ENCODE assay signal across 2 cellular contexts in genomic region chr3:156148946-156149348, GRCh38.
TF ChIP-seq lines count a peak whose summit lies in the region.

No MANE protein-coding gene starts in this region.

TF ChIP-seq in GM23338, 12 proteins besides CTCF, POLR2A, EP300 and RAD21 (continued from another document):
- no peak for TF ChIP-seq ZNF114 (CRISPR knock-in tag; IDR thresholded peaks at IDR 0.05)
- no peak for TF ChIP-seq NANOG (IDR thresholded peaks at IDR 0.05; ENCODE audit: borderline replicate concordance)
- TF ChIP-seq ETS1 (IDR thresholded peaks at IDR 0.05), result no peak
- no peak for TF ChIP-seq CREB1 (CRISPR knock-in tag; IDR thresholded peaks at IDR 0.05; ENCODE audit: low read depth)
- TF ChIP-seq POLR2AphosphoS5 (IDR thresholded peaks at IDR 0.05; ENCODE audit: low read depth), result no peak
- no peak for TF ChIP-seq EZH2 (IDR thresholded peaks at IDR 0.05; ENCODE audit: low read depth, unreplicated experiment)
- no peak for TF ChIP-seq STAT1 (IDR thresholded peaks at IDR 0.05; ENCODE audit: unreplicated experiment)
- TF ChIP-seq EZH2phosphoT487 (IDR thresholded peaks at IDR 0.05; ENCODE audit: unreplicated experiment), result no peak
- TF ChIP-seq, protein P1, sequence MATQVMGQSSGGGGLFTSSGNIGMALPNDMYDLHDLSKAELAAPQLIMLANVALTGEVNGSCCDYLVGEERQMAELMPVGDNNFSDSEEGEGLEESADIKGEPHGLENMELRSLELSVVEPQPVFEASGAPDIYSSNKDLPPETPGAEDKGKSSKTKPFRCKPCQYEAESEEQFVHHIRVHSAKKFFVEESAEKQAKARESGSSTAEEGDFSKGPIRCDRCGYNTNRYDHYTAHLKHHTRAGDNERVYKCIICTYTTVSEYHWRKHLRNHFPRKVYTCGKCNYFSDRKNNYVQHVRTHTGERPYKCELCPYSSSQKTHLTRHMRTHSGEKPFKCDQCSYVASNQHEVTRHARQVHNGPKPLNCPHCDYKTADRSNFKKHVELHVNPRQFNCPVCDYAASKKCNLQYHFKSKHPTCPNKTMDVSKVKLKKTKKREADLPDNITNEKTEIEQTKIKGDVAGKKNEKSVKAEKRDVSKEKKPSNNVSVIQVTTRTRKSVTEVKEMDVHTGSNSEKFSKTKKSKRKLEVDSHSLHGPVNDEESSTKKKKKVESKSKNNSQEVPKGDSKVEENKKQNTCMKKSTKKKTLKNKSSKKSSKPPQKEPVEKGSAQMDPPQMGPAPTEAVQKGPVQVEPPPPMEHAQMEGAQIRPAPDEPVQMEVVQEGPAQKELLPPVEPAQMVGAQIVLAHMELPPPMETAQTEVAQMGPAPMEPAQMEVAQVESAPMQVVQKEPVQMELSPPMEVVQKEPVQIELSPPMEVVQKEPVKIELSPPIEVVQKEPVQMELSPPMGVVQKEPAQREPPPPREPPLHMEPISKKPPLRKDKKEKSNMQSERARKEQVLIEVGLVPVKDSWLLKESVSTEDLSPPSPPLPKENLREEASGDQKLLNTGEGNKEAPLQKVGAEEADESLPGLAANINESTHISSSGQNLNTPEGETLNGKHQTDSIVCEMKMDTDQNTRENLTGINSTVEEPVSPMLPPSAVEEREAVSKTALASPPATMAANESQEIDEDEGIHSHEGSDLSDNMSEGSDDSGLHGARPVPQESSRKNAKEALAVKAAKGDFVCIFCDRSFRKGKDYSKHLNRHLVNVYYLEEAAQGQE (IDR thresholded peaks at IDR 0.05; ENCODE audit: unreplicated experiment), result no peak
- TF ChIP-seq, protein P2, sequence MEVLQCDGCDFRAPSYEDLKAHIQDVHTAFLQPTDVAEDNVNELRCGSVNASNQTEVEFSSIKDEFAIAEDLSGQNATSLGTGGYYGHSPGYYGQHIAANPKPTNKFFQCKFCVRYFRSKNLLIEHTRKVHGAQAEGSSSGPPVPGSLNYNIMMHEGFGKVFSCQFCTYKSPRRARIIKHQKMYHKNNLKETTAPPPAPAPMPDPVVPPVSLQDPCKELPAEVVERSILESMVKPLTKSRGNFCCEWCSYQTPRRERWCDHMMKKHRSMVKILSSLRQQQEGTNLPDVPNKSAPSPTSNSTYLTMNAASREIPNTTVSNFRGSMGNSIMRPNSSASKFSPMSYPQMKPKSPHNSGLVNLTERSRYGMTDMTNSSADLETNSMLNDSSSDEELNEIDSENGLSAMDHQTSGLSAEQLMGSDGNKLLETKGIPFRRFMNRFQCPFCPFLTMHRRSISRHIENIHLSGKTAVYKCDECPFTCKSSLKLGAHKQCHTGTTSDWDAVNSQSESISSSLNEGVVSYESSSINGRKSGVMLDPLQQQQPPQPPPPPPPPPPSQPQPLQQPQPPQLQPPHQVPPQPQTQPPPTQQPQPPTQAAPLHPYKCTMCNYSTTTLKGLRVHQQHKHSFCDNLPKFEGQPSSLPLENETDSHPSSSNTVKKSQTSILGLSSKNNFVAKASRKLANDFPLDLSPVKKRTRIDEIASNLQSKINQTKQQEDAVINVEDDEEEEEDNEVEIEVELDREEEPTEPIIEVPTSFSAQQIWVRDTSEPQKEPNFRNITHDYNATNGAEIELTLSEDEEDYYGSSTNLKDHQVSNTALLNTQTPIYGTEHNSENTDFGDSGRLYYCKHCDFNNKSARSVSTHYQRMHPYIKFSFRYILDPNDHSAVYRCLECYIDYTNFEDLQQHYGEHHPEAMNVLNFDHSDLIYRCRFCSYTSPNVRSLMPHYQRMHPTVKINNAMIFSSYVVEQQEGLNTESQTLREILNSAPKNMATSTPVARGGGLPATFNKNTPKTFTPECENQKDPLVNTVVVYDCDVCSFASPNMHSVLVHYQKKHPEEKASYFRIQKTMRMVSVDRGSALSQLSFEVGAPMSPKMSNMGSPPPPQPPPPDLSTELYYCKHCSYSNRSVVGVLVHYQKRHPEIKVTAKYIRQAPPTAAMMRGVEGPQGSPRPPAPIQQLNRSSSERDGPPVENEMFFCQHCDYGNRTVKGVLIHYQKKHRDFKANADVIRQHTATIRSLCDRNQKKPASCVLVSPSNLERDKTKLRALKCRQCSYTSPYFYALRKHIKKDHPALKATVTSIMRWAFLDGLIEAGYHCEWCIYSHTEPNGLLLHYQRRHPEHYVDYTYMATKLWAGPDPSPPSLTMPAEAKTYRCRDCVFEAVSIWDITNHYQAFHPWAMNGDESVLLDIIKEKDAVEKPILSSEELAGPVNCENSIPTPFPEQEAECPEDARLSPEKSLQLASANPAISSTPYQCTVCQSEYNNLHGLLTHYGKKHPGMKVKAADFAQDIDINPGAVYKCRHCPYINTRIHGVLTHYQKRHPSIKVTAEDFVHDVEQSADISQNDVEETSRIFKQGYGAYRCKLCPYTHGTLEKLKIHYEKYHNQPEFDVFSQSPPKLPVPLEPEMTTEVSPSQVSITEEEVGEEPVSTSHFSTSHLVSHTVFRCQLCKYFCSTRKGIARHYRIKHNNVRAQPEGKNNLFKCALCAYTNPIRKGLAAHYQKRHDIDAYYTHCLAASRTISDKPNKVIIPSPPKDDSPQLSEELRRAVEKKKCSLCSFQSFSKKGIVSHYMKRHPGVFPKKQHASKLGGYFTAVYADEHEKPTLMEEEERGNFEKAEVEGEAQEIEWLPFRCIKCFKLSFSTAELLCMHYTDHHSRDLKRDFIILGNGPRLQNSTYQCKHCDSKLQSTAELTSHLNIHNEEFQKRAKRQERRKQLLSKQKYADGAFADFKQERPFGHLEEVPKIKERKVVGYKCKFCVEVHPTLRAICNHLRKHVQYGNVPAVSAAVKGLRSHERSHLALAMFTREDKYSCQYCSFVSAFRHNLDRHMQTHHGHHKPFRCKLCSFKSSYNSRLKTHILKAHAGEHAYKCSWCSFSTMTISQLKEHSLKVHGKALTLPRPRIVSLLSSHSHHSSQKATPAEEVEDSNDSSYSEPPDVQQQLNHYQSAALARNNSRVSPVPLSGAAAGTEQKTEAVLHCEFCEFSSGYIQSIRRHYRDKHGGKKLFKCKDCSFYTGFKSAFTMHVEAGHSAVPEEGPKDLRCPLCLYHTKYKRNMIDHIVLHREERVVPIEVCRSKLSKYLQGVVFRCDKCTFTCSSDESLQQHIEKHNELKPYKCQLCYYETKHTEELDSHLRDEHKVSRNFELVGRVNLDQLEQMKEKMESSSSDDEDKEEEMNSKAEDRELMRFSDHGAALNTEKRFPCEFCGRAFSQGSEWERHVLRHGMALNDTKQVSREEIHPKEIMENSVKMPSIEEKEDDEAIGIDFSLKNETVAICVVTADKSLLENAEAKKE (CRISPR knock-in tag; IDR thresholded peaks at IDR 0.05), result no peak

TF ChIP-seq in GM12878, 131 proteins besides CTCF, POLR2A, EP300 and RAD21 (continues in another document):
- TF ChIP-seq EZH2 (IDR thresholded peaks at IDR 0.05; ENCODE audit: borderline replicate concordance, control insufficient read depth, low read depth, low read length), result no peak
- TF ChIP-seq, protein P3, sequence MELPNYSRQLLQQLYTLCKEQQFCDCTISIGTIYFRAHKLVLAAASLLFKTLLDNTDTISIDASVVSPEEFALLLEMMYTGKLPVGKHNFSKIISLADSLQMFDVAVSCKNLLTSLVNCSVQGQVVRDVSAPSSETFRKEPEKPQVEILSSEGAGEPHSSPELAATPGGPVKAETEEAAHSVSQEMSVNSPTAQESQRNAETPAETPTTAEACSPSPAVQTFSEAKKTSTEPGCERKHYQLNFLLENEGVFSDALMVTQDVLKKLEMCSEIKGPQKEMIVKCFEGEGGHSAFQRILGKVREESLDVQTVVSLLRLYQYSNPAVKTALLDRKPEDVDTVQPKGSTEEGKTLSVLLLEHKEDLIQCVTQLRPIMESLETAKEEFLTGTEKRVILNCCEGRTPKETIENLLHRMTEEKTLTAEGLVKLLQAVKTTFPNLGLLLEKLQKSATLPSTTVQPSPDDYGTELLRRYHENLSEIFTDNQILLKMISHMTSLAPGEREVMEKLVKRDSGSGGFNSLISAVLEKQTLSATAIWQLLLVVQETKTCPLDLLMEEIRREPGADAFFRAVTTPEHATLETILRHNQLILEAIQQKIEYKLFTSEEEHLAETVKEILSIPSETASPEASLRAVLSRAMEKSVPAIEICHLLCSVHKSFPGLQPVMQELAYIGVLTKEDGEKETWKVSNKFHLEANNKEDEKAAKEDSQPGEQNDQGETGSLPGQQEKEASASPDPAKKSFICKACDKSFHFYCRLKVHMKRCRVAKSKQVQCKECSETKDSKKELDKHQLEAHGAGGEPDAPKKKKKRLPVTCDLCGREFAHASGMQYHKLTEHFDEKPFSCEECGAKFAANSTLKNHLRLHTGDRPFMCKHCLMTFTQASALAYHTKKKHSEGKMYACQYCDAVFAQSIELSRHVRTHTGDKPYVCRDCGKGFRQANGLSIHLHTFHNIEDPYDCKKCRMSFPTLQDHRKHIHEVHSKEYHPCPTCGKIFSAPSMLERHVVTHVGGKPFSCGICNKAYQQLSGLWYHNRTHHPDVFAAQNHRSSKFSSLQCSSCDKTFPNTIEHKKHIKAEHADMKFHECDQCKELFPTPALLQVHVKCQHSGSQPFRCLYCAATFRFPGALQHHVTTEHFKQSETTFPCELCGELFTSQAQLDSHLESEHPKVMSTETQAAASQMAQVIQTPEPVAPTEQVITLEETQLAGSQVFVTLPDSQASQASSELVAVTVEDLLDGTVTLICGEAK (IDR thresholded peaks at IDR 0.05; ENCODE audit: borderline replicate concordance), result no peak
- TF ChIP-seq CREB1 (IDR thresholded peaks at IDR 0.05; ENCODE audit: low read depth), result no peak
- TF ChIP-seq, protein P4, sequence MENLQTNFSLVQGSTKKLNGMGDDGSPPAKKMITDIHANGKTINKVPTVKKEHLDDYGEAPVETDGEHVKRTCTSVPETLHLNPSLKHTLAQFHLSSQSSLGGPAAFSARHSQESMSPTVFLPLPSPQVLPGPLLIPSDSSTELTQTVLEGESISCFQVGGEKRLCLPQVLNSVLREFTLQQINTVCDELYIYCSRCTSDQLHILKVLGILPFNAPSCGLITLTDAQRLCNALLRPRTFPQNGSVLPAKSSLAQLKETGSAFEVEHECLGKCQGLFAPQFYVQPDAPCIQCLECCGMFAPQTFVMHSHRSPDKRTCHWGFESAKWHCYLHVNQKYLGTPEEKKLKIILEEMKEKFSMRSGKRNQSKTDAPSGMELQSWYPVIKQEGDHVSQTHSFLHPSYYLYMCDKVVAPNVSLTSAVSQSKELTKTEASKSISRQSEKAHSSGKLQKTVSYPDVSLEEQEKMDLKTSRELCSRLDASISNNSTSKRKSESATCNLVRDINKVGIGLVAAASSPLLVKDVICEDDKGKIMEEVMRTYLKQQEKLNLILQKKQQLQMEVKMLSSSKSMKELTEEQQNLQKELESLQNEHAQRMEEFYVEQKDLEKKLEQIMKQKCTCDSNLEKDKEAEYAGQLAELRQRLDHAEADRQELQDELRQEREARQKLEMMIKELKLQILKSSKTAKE (IDR thresholded peaks at IDR 0.05; ENCODE audit: low read depth, poor library complexity, severe bottlenecking), result no peak
- TF ChIP-seq, protein P5, sequence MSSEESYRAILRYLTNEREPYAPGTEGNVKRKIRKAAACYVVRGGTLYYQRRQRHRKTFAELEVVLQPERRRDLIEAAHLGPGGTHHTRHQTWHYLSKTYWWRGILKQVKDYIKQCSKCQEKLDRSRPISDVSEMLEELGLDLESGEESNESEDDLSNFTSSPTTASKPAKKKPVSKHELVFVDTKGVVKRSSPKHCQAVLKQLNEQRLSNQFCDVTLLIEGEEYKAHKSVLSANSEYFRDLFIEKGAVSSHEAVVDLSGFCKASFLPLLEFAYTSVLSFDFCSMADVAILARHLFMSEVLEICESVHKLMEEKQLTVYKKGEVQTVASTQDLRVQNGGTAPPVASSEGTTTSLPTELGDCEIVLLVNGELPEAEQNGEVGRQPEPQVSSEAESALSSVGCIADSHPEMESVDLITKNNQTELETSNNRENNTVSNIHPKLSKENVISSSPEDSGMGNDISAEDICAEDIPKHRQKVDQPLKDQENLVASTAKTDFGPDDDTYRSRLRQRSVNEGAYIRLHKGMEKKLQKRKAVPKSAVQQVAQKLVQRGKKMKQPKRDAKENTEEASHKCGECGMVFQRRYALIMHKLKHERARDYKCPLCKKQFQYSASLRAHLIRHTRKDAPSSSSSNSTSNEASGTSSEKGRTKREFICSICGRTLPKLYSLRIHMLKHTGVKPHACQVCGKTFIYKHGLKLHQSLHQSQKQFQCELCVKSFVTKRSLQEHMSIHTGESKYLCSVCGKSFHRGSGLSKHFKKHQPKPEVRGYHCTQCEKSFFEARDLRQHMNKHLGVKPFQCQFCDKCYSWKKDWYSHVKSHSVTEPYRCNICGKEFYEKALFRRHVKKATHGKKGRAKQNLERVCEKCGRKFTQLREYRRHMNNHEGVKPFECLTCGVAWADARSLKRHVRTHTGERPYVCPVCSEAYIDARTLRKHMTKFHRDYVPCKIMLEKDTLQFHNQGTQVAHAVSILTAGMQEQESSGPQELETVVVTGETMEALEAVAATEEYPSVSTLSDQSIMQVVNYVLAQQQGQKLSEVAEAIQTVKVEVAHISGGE (CRISPR knock-in tag; IDR thresholded peaks at IDR 0.05), result no peak
- no peak for TF ChIP-seq DPF2 (IDR thresholded peaks at IDR 0.05)
- no peak for TF ChIP-seq SIX5 (IDR thresholded peaks at IDR 0.05; ENCODE audit: low read depth, low read length, severe bottlenecking)
- no peak for TF ChIP-seq RELB (IDR thresholded peaks at IDR 0.05; ENCODE audit: low read depth)
- no peak for TF ChIP-seq KLF5 (IDR thresholded peaks at IDR 0.05; ENCODE audit: partially characterized antibody)
- TF ChIP-seq RELA (IDR thresholded peaks at IDR 0.05; ENCODE audit: borderline replicate concordance, partially characterized antibody), result no peak
- no peak for TF ChIP-seq RFX5 (IDR thresholded peaks at IDR 0.05; ENCODE audit: low read depth, low read length)
- TF ChIP-seq SREBF1 (IDR thresholded peaks at IDR 0.05; ENCODE audit: low read length), result no peak
- no peak for TF ChIP-seq CHD2 (IDR thresholded peaks at IDR 0.05; ENCODE audit: borderline replicate concordance, low read depth, low read length)
- no peak for TF ChIP-seq CBX3 (IDR thresholded peaks at IDR 0.05; ENCODE audit: borderline replicate concordance, low read depth)
- no peak for TF ChIP-seq FOXK2 (IDR thresholded peaks at IDR 0.05)
- TF ChIP-seq STAT1 (conservative IDR thresholded peaks at IDR 0.05), result no peak
- TF ChIP-seq, protein P6, sequence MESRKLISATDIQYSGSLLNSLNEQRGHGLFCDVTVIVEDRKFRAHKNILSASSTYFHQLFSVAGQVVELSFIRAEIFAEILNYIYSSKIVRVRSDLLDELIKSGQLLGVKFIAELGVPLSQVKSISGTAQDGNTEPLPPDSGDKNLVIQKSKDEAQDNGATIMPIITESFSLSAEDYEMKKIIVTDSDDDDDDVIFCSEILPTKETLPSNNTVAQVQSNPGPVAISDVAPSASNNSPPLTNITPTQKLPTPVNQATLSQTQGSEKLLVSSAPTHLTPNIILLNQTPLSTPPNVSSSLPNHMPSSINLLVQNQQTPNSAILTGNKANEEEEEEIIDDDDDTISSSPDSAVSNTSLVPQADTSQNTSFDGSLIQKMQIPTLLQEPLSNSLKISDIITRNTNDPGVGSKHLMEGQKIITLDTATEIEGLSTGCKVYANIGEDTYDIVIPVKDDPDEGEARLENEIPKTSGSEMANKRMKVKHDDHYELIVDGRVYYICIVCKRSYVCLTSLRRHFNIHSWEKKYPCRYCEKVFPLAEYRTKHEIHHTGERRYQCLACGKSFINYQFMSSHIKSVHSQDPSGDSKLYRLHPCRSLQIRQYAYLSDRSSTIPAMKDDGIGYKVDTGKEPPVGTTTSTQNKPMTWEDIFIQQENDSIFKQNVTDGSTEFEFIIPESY (IDR thresholded peaks at IDR 0.05), result no peak
- TF ChIP-seq MYC (IDR thresholded peaks at IDR 0.05; ENCODE audit: insufficient read depth, insufficient read length, insufficient replicate concordance, low read length, severe bottlenecking), result no peak
